ENCODE assay signal across 11 cellular contexts in the genomic region with DNA sequence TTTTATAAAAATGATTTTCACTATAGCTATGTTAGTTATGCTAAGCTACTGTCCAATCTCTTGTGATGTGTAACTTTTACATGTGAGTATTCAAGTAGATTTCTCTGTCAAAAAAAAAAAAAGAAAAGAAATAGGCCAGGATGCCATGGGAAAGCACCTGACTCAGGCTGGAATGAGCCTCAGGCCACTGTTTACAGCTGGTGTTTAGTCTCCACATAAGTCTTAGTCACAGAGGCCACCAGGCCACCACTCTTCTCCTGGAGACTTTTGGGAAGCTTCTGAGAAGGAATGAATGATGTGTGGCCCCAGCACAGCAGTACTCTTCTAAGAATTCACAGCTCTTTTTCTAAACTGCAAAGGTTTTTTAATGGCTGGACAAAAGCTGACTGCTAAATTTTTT. TPM values are rescaled to one million over a fixed set of nuclear protein-coding genes. Genes with fewer than 3 reads are reported as not detected.
A peak's percentile ranks its signal among the peaks of the same experiment; 100 is the strongest.
DNase-seq lines count a peak whose midpoint lies in the region; ATAC-seq and TF ChIP-seq lines count a peak whose summit lies in the region.
"Had no signal": no experiment of that assay in that cellular context is flagged by ENCODE, and none has a peak within 500 bp of the region (broad histone marks: within the 10 kb centered on the region; RNA-seq: fewer than 3 reads in every experiment).

No MANE protein-coding gene starts in this region.

- H3K36me3 Mint-ChIP-seq in dendritic cell treated with granulocyte-macrophage colony-stimulating factor and Interleukin-4, amounts not matched to agents 40 ng/mL and 50 ng/mL, for 4 days (ENCODE audit: low read depth) = peaks cover 84% of the 10 kb centered on the region
- H3K36me3 Mint-ChIP-seq in progenitor cell of endocrine pancreas (ENCODE audit: insufficient read depth) = peaks cover 5% of the 10 kb centered on the region

- no peaks in the 10 kb centered on the region for H4K20me1 ChIP-seq in PC-3 (ENCODE audit: low read length)

- no peaks in the 10 kb centered on the region for H3K27me3 ChIP-seq in PC-3 (ENCODE audit: low read length)
- H3K27me3 ChIP-seq: neutrophil had no signal

- no peaks in the 10 kb centered on the region for H3K79me2 ChIP-seq in PC-3 (ENCODE audit: low read length)

- H3F3A ChIP-seq in PC-3 (ENCODE audit: low read length, unreplicated experiment) = peaks cover 12% of the 10 kb centered on the region

- H3K4me1 Mint-ChIP-seq in dendritic cell treated with granulocyte-macrophage colony-stimulating factor and Interleukin-4, amounts not matched to agents 40 ng/mL and 50 ng/mL, for 4 days (ENCODE audit: low read depth) = peaks cover 46% of the 10 kb centered on the region
- peaks cover 6% of the 10 kb centered on the region for H3K4me1 Mint-ChIP-seq in progenitor cell of endocrine pancreas (ENCODE audit: low read depth)

- H3K27me3 Mint-ChIP-seq in dendritic cell treated with granulocyte-macrophage colony-stimulating factor and Interleukin-4, amounts not matched to agents 40 ng/mL and 50 ng/mL, for 4 days = no peaks in the 10 kb centered on the region
- H3K27me3 Mint-ChIP-seq in progenitor cell of endocrine pancreas = no peaks in the 10 kb centered on the region

- POLR2A ChIA-PET in PC-3 (lab: Charles Lee; ENCODE audit: unreplicated experiment) = interaction anchor here (0.9 kb wide), 1 partner anchor 15 kb away, joined by 6 read pairs; no protein-coding TSS in a partner anchor

- BruUV-seq in PC-3 (replicated peaks; lab: Mats Ljungman, UMichigan) = no TSS peak

- peak overlapping the region; percentile 62 for H3K4me2 ChIP-seq in PC-3 (ENCODE audit: low read length)

- intact Hi-C loops in PC-3 (cut with micrococcal nuclease) = no loop called here
- intact Hi-C loops in dendritic cell treated with granulocyte-macrophage colony-stimulating factor and Interleukin-4, amounts not matched to agents 40 ng/mL and 50 ng/mL, for 4 days (cut with micrococcal nuclease) = no loop called here

- H3K4me1 ChIP-seq in PC-3 (ENCODE audit: insufficient read depth, low read length) = peaks cover 43% of the 10 kb centered on the region

- H3K9ac ChIP-seq in PC-3 (ENCODE audit: low read length) = peak overlapping the region; percentile 75

- DNase-seq in EL (peak; percentile 92), PC-3 (peak; percentile 99), progenitor cell of endocrine pancreas (ENCODE audit: low spot score, unreplicated experiment) (no peak), superior temporal gyrus (ENCODE audit: extremely low spot score) (no peak), NCI-H2196 (lab: John Stamatoyannopoulos, UW; ENCODE audit: unreplicated experiment) (no peak)
- DNase-seq in activated CD4-positive, alpha-beta T cell treated with anti-CD3 and anti-CD28 coated beads, Interleukin-2, amount 50 U/mL, for 4 hours = no peak
- DNase-seq: stimulated activated CD4-positive, alpha-beta T cell treated with anti-CD3 and anti-CD28 coated beads, Interleukin-15, amount 100 ng/mL, for 24 hours had no signal

- no peak overlapping the region for H2AFZ ChIP-seq in PC-3 (ENCODE audit: low read length)

- no peaks in the 10 kb centered on the region for H3K9me3 Mint-ChIP-seq in dendritic cell treated with granulocyte-macrophage colony-stimulating factor and Interleukin-4, amounts not matched to agents 40 ng/mL and 50 ng/mL, for 4 days
- H3K9me3 Mint-ChIP-seq in progenitor cell of endocrine pancreas (ENCODE audit: low read depth) = no peaks in the 10 kb centered on the region

- peak overlapping the region; percentile 77 for H3K27ac Mint-ChIP-seq in dendritic cell treated with granulocyte-macrophage colony-stimulating factor and Interleukin-4, amounts not matched to agents 40 ng/mL and 50 ng/mL, for 4 days
- peak overlapping the region; percentile 41 for H3K27ac Mint-ChIP-seq in progenitor cell of endocrine pancreas

- ATAC-seq in PC-3 = peak; percentile 75

- peak overlapping the region; percentile 20 for H3K4me3 ChIP-seq in PC-3 (ENCODE audit: low read length)

- H3K27ac ChIP-seq in PC-3 (ENCODE audit: low read length) = peak overlapping the region; percentile 89
- H3K27ac ChIP-seq: neutrophil had no signal

- no peaks in the 10 kb centered on the region for H3K9me3 ChIP-seq in PC-3 (ENCODE audit: low read length)
- H3K9me3 ChIP-seq: neutrophil had no signal

- no peaks in the 10 kb centered on the region for H3K36me3 ChIP-seq in PC-3 (ENCODE audit: low read depth, low read length)
- H3K36me3 ChIP-seq: neutrophil had no signal

- TF ChIP-seq CTCF in PC-3 (conservative IDR thresholded peaks at IDR 0.05; ENCODE audit: low read depth, low read length) (no peak), progenitor cell of endocrine pancreas (IDR thresholded peaks at IDR 0.05; ENCODE audit: unreplicated experiment) (no peak)

- CTCF ChIA-PET in PC-3 (lab: Charles Lee) = interaction anchor here (0.6 to 2.3 kb wide), 4 partner anchors 14 to 1471 kb away, joined by 3 to 13 read pairs (median 6); no protein-coding TSS in a partner anchor

- no peak overlapping the region for H3K4me3 Mint-ChIP-seq in dendritic cell treated with granulocyte-macrophage colony-stimulating factor and Interleukin-4, amounts not matched to agents 40 ng/mL and 50 ng/mL, for 4 days
- H3K4me3 Mint-ChIP-seq in progenitor cell of endocrine pancreas (ENCODE audit: low read depth) = no peak overlapping the region

- H3K9me2 ChIP-seq in PC-3 (replicated peaks; ENCODE audit: low read length) = no peaks in the 10 kb centered on the region

RNA-seq across cellular contexts. Expression of gene CHML, which starts 48.9 kb away (rescaled TPM):
- 54.5 and 68.6 TPM in 2 replicates for total RNA-seq in PC-3 (2014; rRNA removed)
- total RNA-seq in progenitor cell of endocrine pancreas = 19.1 and 19.9 TPM in 2 replicates

RNA-seq across cellular contexts. Expression of gene OPN3, which starts 48.9 kb away (rescaled TPM):
- 44.8 and 45.5 TPM in 2 replicates for total RNA-seq in PC-3 (2014; rRNA removed)
- 18.2 and 19.9 TPM in 2 replicates for total RNA-seq in progenitor cell of endocrine pancreas

RNA-seq across cellular contexts. Expression of gene KMO, which starts 59.1 kb away (rescaled TPM):
- total RNA-seq in PC-3 (2014; rRNA removed) = 0.29 and 1.2 TPM in 2 replicates
- not detected in 2 replicates for total RNA-seq in progenitor cell of endocrine pancreas
- total RNA-seq: G401; T-helper 2 cell treated with Interferon-gamma antibody and Interleukin-4, amounts not matched to agents 100 ng/mL and 5 ng/mL, for 36 hours had no signal

Comparison
In these comparisons a context has a peak if more than half of its experiments do, and no peak if none do; other contexts are left out.
1. DNase-seq: peak in EL (single experiment) and PC-3 (single experiment); none in progenitor cell of endocrine pancreas (single experiment), superior temporal gyrus (single experiment), NCI-H2196 (single experiment) and activated CD4-positive, alpha-beta T cell treated with anti-CD3 and anti-CD28 coated beads, Interleukin-2, amount 50 U/mL, for 4 hours (0 of 2).